Comparison of ENCODE assay signal across 1 cellular context in genomic region chr22:49970528-49971231, GRCh38.
TF ChIP-seq lines count a peak whose summit lies in the region.

No MANE protein-coding gene starts in this region.

TF ChIP-seq in K562, 482 proteins besides CTCF, POLR2A, EP300 and RAD21 (continued from another document):
- TF ChIP-seq, protein P1, sequence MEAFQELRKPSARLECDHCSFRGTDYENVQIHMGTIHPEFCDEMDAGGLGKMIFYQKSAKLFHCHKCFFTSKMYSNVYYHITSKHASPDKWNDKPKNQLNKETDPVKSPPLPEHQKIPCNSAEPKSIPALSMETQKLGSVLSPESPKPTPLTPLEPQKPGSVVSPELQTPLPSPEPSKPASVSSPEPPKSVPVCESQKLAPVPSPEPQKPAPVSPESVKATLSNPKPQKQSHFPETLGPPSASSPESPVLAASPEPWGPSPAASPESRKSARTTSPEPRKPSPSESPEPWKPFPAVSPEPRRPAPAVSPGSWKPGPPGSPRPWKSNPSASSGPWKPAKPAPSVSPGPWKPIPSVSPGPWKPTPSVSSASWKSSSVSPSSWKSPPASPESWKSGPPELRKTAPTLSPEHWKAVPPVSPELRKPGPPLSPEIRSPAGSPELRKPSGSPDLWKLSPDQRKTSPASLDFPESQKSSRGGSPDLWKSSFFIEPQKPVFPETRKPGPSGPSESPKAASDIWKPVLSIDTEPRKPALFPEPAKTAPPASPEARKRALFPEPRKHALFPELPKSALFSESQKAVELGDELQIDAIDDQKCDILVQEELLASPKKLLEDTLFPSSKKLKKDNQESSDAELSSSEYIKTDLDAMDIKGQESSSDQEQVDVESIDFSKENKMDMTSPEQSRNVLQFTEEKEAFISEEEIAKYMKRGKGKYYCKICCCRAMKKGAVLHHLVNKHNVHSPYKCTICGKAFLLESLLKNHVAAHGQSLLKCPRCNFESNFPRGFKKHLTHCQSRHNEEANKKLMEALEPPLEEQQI (IDR thresholded peaks at IDR 0.05): no peak
- TF ChIP-seq FUS (optimal IDR thresholded peaks at IDR 0.05; ENCODE audit: low read depth, low read length): no peak
- peak; percentile 61 for TF ChIP-seq PCBP1 (IDR thresholded peaks at IDR 0.05; ENCODE audit: low read depth, low read length, poor library complexity, severe bottlenecking)
- peak; percentile 98 for TF ChIP-seq MITF (IDR thresholded peaks at IDR 0.05)
- TF ChIP-seq NCOA4 (IDR thresholded peaks at IDR 0.05; ENCODE audit: partially characterized antibody): no peak
- TF ChIP-seq NFXL1 (CRISPR knock-in tag; IDR thresholded peaks at IDR 0.05): no peak
- TF ChIP-seq HDGF (IDR thresholded peaks at IDR 0.05): 0 out of 2 replicates have a peak, but pooled peaks have one; percentile 65
- peak; percentile 99 for TF ChIP-seq JUN (IDR thresholded peaks at IDR 0.05; ENCODE audit: borderline replicate concordance, low read depth, low read length)
- peak; percentile 65; the same call in 1 of the 2 replicates for TF ChIP-seq JUN (CRISPR knock-in tag; IDR thresholded peaks at IDR 0.05; ENCODE audit: borderline replicate concordance)
- TF ChIP-seq ZNF780A (CRISPR knock-in tag; IDR thresholded peaks at IDR 0.05): no peak
- TF ChIP-seq NBN (IDR thresholded peaks at IDR 0.05; ENCODE audit: low read depth): peak; percentile 88
- TF ChIP-seq CEBPB (tag; IDR thresholded peaks at IDR 0.05): no peak
- TF ChIP-seq ZNF212 (CRISPR knock-in tag; IDR thresholded peaks at IDR 0.05): no peak
- TF ChIP-seq, protein P2, sequence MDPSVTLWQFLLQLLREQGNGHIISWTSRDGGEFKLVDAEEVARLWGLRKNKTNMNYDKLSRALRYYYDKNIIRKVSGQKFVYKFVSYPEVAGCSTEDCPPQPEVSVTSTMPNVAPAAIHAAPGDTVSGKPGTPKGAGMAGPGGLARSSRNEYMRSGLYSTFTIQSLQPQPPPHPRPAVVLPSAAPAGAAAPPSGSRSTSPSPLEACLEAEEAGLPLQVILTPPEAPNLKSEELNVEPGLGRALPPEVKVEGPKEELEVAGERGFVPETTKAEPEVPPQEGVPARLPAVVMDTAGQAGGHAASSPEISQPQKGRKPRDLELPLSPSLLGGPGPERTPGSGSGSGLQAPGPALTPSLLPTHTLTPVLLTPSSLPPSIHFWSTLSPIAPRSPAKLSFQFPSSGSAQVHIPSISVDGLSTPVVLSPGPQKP (CRISPR knock-in tag; IDR thresholded peaks at IDR 0.05): no peak
- TF ChIP-seq KLF16 (IDR thresholded peaks at IDR 0.05): peak; percentile 20; the same call in 1 of the 2 replicates
- TF ChIP-seq ETV5 (CRISPR knock-in tag; IDR thresholded peaks at IDR 0.05; ENCODE audit: low read depth): no peak; the same call in 1 of the 2 replicates
- TF ChIP-seq, protein P3, sequence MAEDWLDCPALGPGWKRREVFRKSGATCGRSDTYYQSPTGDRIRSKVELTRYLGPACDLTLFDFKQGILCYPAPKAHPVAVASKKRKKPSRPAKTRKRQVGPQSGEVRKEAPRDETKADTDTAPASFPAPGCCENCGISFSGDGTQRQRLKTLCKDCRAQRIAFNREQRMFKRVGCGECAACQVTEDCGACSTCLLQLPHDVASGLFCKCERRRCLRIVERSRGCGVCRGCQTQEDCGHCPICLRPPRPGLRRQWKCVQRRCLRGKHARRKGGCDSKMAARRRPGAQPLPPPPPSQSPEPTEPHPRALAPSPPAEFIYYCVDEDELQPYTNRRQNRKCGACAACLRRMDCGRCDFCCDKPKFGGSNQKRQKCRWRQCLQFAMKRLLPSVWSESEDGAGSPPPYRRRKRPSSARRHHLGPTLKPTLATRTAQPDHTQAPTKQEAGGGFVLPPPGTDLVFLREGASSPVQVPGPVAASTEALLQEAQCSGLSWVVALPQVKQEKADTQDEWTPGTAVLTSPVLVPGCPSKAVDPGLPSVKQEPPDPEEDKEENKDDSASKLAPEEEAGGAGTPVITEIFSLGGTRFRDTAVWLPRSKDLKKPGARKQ (CRISPR knock-in tag; IDR thresholded peaks at IDR 0.05): no peak
- no peak for TF ChIP-seq ZNF644 (tag; IDR thresholded peaks at IDR 0.05; ENCODE audit: low read depth)
- TF ChIP-seq SMARCA4 (IDR thresholded peaks at IDR 0.05): peak; percentile 76
- TF ChIP-seq, protein P4, sequence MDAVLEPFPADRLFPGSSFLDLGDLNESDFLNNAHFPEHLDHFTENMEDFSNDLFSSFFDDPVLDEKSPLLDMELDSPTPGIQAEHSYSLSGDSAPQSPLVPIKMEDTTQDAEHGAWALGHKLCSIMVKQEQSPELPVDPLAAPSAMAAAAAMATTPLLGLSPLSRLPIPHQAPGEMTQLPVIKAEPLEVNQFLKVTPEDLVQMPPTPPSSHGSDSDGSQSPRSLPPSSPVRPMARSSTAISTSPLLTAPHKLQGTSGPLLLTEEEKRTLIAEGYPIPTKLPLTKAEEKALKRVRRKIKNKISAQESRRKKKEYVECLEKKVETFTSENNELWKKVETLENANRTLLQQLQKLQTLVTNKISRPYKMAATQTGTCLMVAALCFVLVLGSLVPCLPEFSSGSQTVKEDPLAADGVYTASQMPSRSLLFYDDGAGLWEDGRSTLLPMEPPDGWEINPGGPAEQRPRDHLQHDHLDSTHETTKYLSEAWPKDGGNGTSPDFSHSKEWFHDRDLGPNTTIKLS (IDR thresholded peaks at IDR 0.05; ENCODE audit: borderline replicate concordance, low read depth): peak; percentile 91
- no peak for TF ChIP-seq CBX5 (IDR thresholded peaks at IDR 0.05; ENCODE audit: borderline replicate concordance, low read depth)
- no peak for TF ChIP-seq MYBL2 (IDR thresholded peaks at IDR 0.05; ENCODE audit: low read depth)
- no peak for TF ChIP-seq MYBL2 (CRISPR knock-in tag; IDR thresholded peaks at IDR 0.05; ENCODE audit: borderline replicate concordance)
- no peak for TF ChIP-seq SMAD3 (CRISPR knock-in tag; conservative IDR thresholded peaks at IDR 0.05)
- no peak for TF ChIP-seq KHSRP (IDR thresholded peaks at IDR 0.05)
- peak in 1 of 2 experiments; percentile 75; a peak in 2 of 4 replicates for TF ChIP-seq TBL1XR1 (IDR thresholded peaks at IDR 0.05; ENCODE audit: low read length in 2 of 2)
- no peak for TF ChIP-seq ZNF740 (CRISPR knock-in tag; IDR thresholded peaks at IDR 0.05)
- no peak for TF ChIP-seq ZNF740 (tag; IDR thresholded peaks at IDR 0.05)
- no peak for TF ChIP-seq KAT7 (CRISPR knock-in tag; IDR thresholded peaks at IDR 0.05; ENCODE audit: borderline replicate concordance)
